ENCODE assay signal across 11 cellular contexts in genomic region chr1:15540201-15540600, GRCh38.
"Had no signal": no experiment of that assay in that cellular context is flagged by ENCODE, and none has a peak within 500 bp of the region (broad histone marks: within the 10 kb centered on the region; RNA-seq: fewer than 3 reads in every experiment).

No MANE protein-coding gene starts in this region.

- H3K9me3 Mint-ChIP-seq: activated CD4-positive, alpha-beta memory T cell treated with anti-CD3 and anti-CD28 coated beads, Interleukin-2, amount 10 ng/mL, durations not matched to agents 7 days and 5 days; activated T-cell treated with anti-CD3 and anti-CD28 coated beads, Interleukin-2, amount 50 U/mL, for 72 hours; nephron progenitor cell had no signal

- H3K4me1 Mint-ChIP-seq: activated CD4-positive, alpha-beta memory T cell treated with anti-CD3 and anti-CD28 coated beads, Interleukin-2, amount 10 ng/mL, durations not matched to agents 7 days and 5 days; nephron progenitor cell had no signal

- DNase-seq: activated CD4-positive, alpha-beta memory T cell treated with anti-CD3 and anti-CD28 coated beads, Interleukin-2, amount 10 ng/mL, durations not matched to agents 7 days and 5 days; activated CD8-positive, alpha-beta memory T cell treated with anti-CD3 and anti-CD28 coated beads, Interleukin-2, amount 50 U/mL, for 4 hours; activated T-cell treated with anti-CD3 and anti-CD28 coated beads, Interleukin-2, amount 50 U/mL, for 72 hours; body of pancreas; cerebellar nuclear complex; gastrocnemius medialis; nephron progenitor cell; pancreas; stimulated activated CD4-positive, alpha-beta T cell treated with anti-CD3 and anti-CD28 coated beads, Interleukin-15, amount 100 ng/mL, for 24 hours; stimulated activated CD4-positive, alpha-beta T cell treated with anti-CD3 and anti-CD28 coated beads, Interleukin-4, amount 100 ng/mL, for 24 hours; T1000 had no signal

- H3K4me3 ChIP-seq: body of pancreas, gastrocnemius medialis, pancreas had no signal

- H3K27me3 Mint-ChIP-seq: activated CD4-positive, alpha-beta memory T cell treated with anti-CD3 and anti-CD28 coated beads, Interleukin-2, amount 10 ng/mL, durations not matched to agents 7 days and 5 days had no signal

- H3K4me3 Mint-ChIP-seq: activated CD4-positive, alpha-beta memory T cell treated with anti-CD3 and anti-CD28 coated beads, Interleukin-2, amount 10 ng/mL, durations not matched to agents 7 days and 5 days; activated T-cell treated with anti-CD3 and anti-CD28 coated beads, Interleukin-2, amount 50 U/mL, for 72 hours; nephron progenitor cell had no signal

- H3K27me3 ChIP-seq: body of pancreas, gastrocnemius medialis, pancreas had no signal

- H3K27ac Mint-ChIP-seq: activated CD4-positive, alpha-beta memory T cell treated with anti-CD3 and anti-CD28 coated beads, Interleukin-2, amount 10 ng/mL, durations not matched to agents 7 days and 5 days; activated T-cell treated with anti-CD3 and anti-CD28 coated beads, Interleukin-2, amount 50 U/mL, for 72 hours; nephron progenitor cell had no signal

- ATAC-seq: activated T-cell treated with anti-CD3 and anti-CD28 coated beads, Interleukin-2, amount 50 U/mL, for 72 hours; body of pancreas; gastrocnemius medialis; pancreas had no signal
